8 cellular contexts compared by ENCODE assay signal in genomic region chr7:28536259-28536658, GRCh38.
DNase-seq lines count a peak whose midpoint lies in the region; ATAC-seq and TF ChIP-seq lines count a peak whose summit lies in the region.

No MANE protein-coding gene starts in this region.

- no peaks in the 10 kb centered on the region for H3K79me2 ChIP-seq in OCI-LY1 (ENCODE audit: insufficient read depth, low read length)

- no peaks in the 10 kb centered on the region for H3K9me3 ChIP-seq in OCI-LY1 (ENCODE audit: low read length)

- no peak overlapping the region for H3K4me2 ChIP-seq in OCI-LY1 (ENCODE audit: low read length)

- no peak overlapping the region for H2AFZ ChIP-seq in OCI-LY1 (ENCODE audit: low read length)

- no peaks in the 10 kb centered on the region; the same call in 1 of the 2 replicates for H3K36me3 ChIP-seq in OCI-LY1 (ENCODE audit: insufficient read depth, low read length)

- H3K9ac ChIP-seq in OCI-LY1 (ENCODE audit: low read length): no peak overlapping the region

- peak; percentile 36 for DNase-seq in ELR (ENCODE audit: low read depth)
- peak; percentile 18 for DNase-seq in fibroblast of the aortic adventitia (ENCODE audit: low read depth)
- DNase-seq in progenitor cell of endocrine pancreas (ENCODE audit: low spot score, unreplicated experiment): no peak
- no peak for DNase-seq in naive thymus-derived CD8-positive, alpha-beta T cell
- no peak for DNase-seq in NCI-H1694 (lab: John Stamatoyannopoulos, UW)

- H3K9me2 ChIP-seq in OCI-LY1 (ENCODE audit: low read depth, low read length): no peaks in the 10 kb centered on the region

- POLR2A ChIA-PET in naive thymus-derived CD8-positive, alpha-beta T cell (lab: Charles Lee): no interaction called here

- no peak overlapping the region for H3K4me3 Mint-ChIP-seq in progenitor cell of endocrine pancreas (ENCODE audit: low read depth)
- H3K4me3 Mint-ChIP-seq in naive thymus-derived CD8-positive, alpha-beta T cell: no peak overlapping the region
- H3K4me3 Mint-ChIP-seq in stimulated activated memory B cell treated with anti-CD40 and anti-IgM and Interleukin-4, amounts not matched to agents 10 μg/mL and 1 μg/mL and 100 μg/mL, for 72 hours: no peak overlapping the region

- no peaks in the 10 kb centered on the region for H3K4me1 ChIP-seq in OCI-LY1 (ENCODE audit: insufficient read depth, low read length, severe bottlenecking)

- no peak for ATAC-seq in naive thymus-derived CD8-positive, alpha-beta T cell
- no peak for ATAC-seq in stimulated activated memory B cell treated with anti-CD40 and anti-IgM and Interleukin-4, amounts not matched to agents 10 μg/mL and 1 μg/mL and 100 μg/mL, for 72 hours
- no peak for ATAC-seq in HG03025 (IDR thresholded peaks at IDR 0.05; ENCODE audit: low FRiP score, unreplicated experiment)

- H3K27me3 Mint-ChIP-seq in progenitor cell of endocrine pancreas: peaks cover 53% of the 10 kb centered on the region
- peaks cover 0 to 9% (median 3%) of the 10 kb centered on the region in 5 donors for H3K27me3 Mint-ChIP-seq in naive thymus-derived CD8-positive, alpha-beta T cell
- H3K27me3 Mint-ChIP-seq in stimulated activated memory B cell treated with anti-CD40 and anti-IgM and Interleukin-4, amounts not matched to agents 10 μg/mL and 1 μg/mL and 100 μg/mL, for 72 hours: no peaks in the 10 kb centered on the region

- peaks cover 3% of the 10 kb centered on the region for H3K9me3 Mint-ChIP-seq in progenitor cell of endocrine pancreas (ENCODE audit: low read depth)
- H3K9me3 Mint-ChIP-seq in naive thymus-derived CD8-positive, alpha-beta T cell: peaks cover 0 to 3% (median 0%) of the 10 kb centered on the region in 9 donors
- no peaks in the 10 kb centered on the region for H3K9me3 Mint-ChIP-seq in stimulated activated memory B cell treated with anti-CD40 and anti-IgM and Interleukin-4, amounts not matched to agents 10 μg/mL and 1 μg/mL and 100 μg/mL, for 72 hours

- H3F3A ChIP-seq in OCI-LY1 (ENCODE audit: insufficient read depth, low read length): no peaks in the 10 kb centered on the region

- peaks cover 1% of the 10 kb centered on the region for H3K4me1 Mint-ChIP-seq in progenitor cell of endocrine pancreas (ENCODE audit: low read depth)
- peaks cover 0 to 3% (median 0%) of the 10 kb centered on the region in 4 donors for H3K4me1 Mint-ChIP-seq in naive thymus-derived CD8-positive, alpha-beta T cell
- H3K4me1 Mint-ChIP-seq in stimulated activated memory B cell treated with anti-CD40 and anti-IgM and Interleukin-4, amounts not matched to agents 10 μg/mL and 1 μg/mL and 100 μg/mL, for 72 hours: peaks cover 19% of the 10 kb centered on the region

- H3K36me3 Mint-ChIP-seq in progenitor cell of endocrine pancreas (ENCODE audit: insufficient read depth): peaks cover 1% of the 10 kb centered on the region
- H3K36me3 Mint-ChIP-seq in naive thymus-derived CD8-positive, alpha-beta T cell: peaks cover 0 to 4% (median 0%) of the 10 kb centered on the region in 3 donors
- no peaks in the 10 kb centered on the region for H3K36me3 Mint-ChIP-seq in stimulated activated memory B cell treated with anti-CD40 and anti-IgM and Interleukin-4, amounts not matched to agents 10 μg/mL and 1 μg/mL and 100 μg/mL, for 72 hours

- H3K27me3 ChIP-seq in OCI-LY1 (ENCODE audit: insufficient read depth, low read length): peaks cover 8% of the 10 kb centered on the region; the same call in 1 of the 2 replicates

- no peak overlapping the region for H3K27ac ChIP-seq in OCI-LY1 (ENCODE audit: low read depth, low read length, poor library complexity, severe bottlenecking)

- peak; percentile 7; the same call in 1 of the 2 replicates for TF ChIP-seq CTCF in OCI-LY1 (IDR thresholded peaks at IDR 0.05; ENCODE audit: low read length)
- TF ChIP-seq CTCF in fibroblast of the aortic adventitia (IDR thresholded peaks at IDR 0.05; ENCODE audit: insufficient read depth, low read length): peak; percentile 41
- TF ChIP-seq CTCF in progenitor cell of endocrine pancreas (IDR thresholded peaks at IDR 0.05; ENCODE audit: unreplicated experiment): peak; percentile 52

- H3K27ac Mint-ChIP-seq in progenitor cell of endocrine pancreas: no peak overlapping the region
- no peak overlapping the region for H3K27ac Mint-ChIP-seq in naive thymus-derived CD8-positive, alpha-beta T cell
- H3K27ac Mint-ChIP-seq in stimulated activated memory B cell treated with anti-CD40 and anti-IgM and Interleukin-4, amounts not matched to agents 10 μg/mL and 1 μg/mL and 100 μg/mL, for 72 hours: no peak overlapping the region

- H4K20me1 ChIP-seq in OCI-LY1 (ENCODE audit: insufficient read depth, low read length): no peaks in the 10 kb centered on the region

- H3K4me3 ChIP-seq in OCI-LY1 (ENCODE audit: low read depth, low read length, poor library complexity, severe bottlenecking): no peak overlapping the region
- no peak overlapping the region for H3K4me3 ChIP-seq in fibroblast of the aortic adventitia (ENCODE audit: low read depth, low read length)

Comparison
In these comparisons a context has a peak if more than half of its experiments do, and no peak if none do; other contexts are left out.
1. DNase-seq: peak in ELR (single experiment) and fibroblast of the aortic adventitia (single experiment); none in progenitor cell of endocrine pancreas (single experiment), naive thymus-derived CD8-positive, alpha-beta T cell (0 of 10) and NCI-H1694 (single experiment).
2. Peak in every context shown above with its lines, with median percentiles within 50 percentile points of each other: CTCF ChIP-seq.